Comparison of ENCODE assay signal across 1 cellular context in genomic region chr6:56655996-56656395, GRCh38.
TF ChIP-seq lines count a peak whose summit lies in the region.

No MANE protein-coding gene starts in this region.

TF ChIP-seq in HCT116, 20 proteins besides CTCF, POLR2A, EP300 and RAD21 (continued from another document):
- TF ChIP-seq ATF3 (IDR thresholded peaks at IDR 0.05) = no peak
- TF ChIP-seq, protein P1, sequence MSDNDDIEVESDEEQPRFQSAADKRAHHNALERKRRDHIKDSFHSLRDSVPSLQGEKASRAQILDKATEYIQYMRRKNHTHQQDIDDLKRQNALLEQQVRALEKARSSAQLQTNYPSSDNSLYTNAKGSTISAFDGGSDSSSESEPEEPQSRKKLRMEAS (IDR thresholded peaks at IDR 0.05) = no peak
- no peak for TF ChIP-seq YY1 (IDR thresholded peaks at IDR 0.05; ENCODE audit: extremely low read depth, insufficient replicate concordance, low read depth, low read length)
- TF ChIP-seq FOSL1 (IDR thresholded peaks at IDR 0.05; ENCODE audit: low read depth) = no peak
- TF ChIP-seq TCF7L2 (IDR thresholded peaks at IDR 0.05; ENCODE audit: borderline replicate concordance, extremely low read depth, insufficient read depth, insufficient read length) = no peak
